24 cellular contexts compared by ENCODE assay signal in genomic region chr5:149545327-149545726, GRCh38. TPM values are rescaled to one million over a fixed set of nuclear protein-coding genes. Genes with fewer than 3 reads are reported as not detected.
A peak's percentile ranks its signal among the peaks of the same experiment; 100 is the strongest.
DNase-seq lines count a peak whose midpoint lies in the region; ATAC-seq and TF ChIP-seq lines count a peak whose summit lies in the region.
"Had no signal": no experiment of that assay in that cellular context is flagged by ENCODE, and none has a peak within 500 bp of the region (broad histone marks: within the 10 kb centered on the region; RNA-seq: fewer than 3 reads in every experiment).

No MANE protein-coding gene starts in this region.

- H4K20me1 ChIP-seq in Loucy (ENCODE audit: insufficient read depth, low read length, poor library complexity, severe bottlenecking) = peaks cover 88% of the 10 kb centered on the region

- peaks cover 8% of the 10 kb centered on the region for H3K27me3 ChIP-seq in Loucy (ENCODE audit: insufficient read depth, low read length, poor library complexity, severe bottlenecking)
- H3K27me3 ChIP-seq in esophagus muscularis mucosa = no peaks in the 10 kb centered on the region
- H3K27me3 ChIP-seq in gastrocnemius medialis = no peaks in the 10 kb centered on the region
- H3K27me3 ChIP-seq in dorsolateral prefrontal cortex = no peaks in the 10 kb centered on the region
- H3K27me3 ChIP-seq: BLaER1, brain microvascular endothelial cell, ovary had no signal

- H3K27ac Mint-ChIP-seq in activated naive CD8-positive, alpha-beta T cell = no peak overlapping the region
- no peak overlapping the region for H3K27ac Mint-ChIP-seq in activated naive CD8-positive, alpha-beta T cell treated with anti-CD3 and anti-CD28 coated beads for 36 hours
- no peak overlapping the region for H3K27ac Mint-ChIP-seq in stimulated activated naive B cell treated with anti-CD40 and anti-IgM and Interleukin-4, amounts not matched to agents 10 μg/mL and 1 μg/mL and 100 μg/mL, for 72 hours
- H3K27ac Mint-ChIP-seq: activated CD4-positive, alpha-beta memory T cell treated with anti-CD3 and anti-CD28 coated beads, Interleukin-2, amount 10 ng/mL, durations not matched to agents 7 days and 5 days had no signal

- peaks cover 36% of the 10 kb centered on the region for H3K4me1 ChIP-seq in Loucy (ENCODE audit: insufficient read depth, low read length, poor library complexity, severe bottlenecking)
- H3K4me1 ChIP-seq in esophagus muscularis mucosa = peaks cover 79 to 88% (median 85%) of the 10 kb centered on the region in 4 donors
- peaks cover 81 to 83% of the 10 kb centered on the region in 2 donors for H3K4me1 ChIP-seq in gastrocnemius medialis

- DNase-seq in activated naive CD8-positive, alpha-beta T cell treated with anti-CD3 and anti-CD28 coated beads for 36 hours = no peak
- DNase-seq in esophagus muscularis mucosa (ENCODE audit: extremely low spot score) (no peak), gastrocnemius medialis (no peak), dorsolateral prefrontal cortex (no peak)
- no peak for DNase-seq in stimulated activated naive B cell treated with anti-CD40 and anti-IgM and Interleukin-4, amounts not matched to agents 10 μg/mL and 1 μg/mL and 100 μg/mL, for 72 hours
- DNase-seq: activated CD4-positive, alpha-beta memory T cell treated with anti-CD3 and anti-CD28 coated beads, Interleukin-2, amount 10 ng/mL, durations not matched to agents 7 days and 5 days; activated naive CD4-positive, alpha-beta T cell treated with anti-CD3 and anti-CD28 coated beads, Interleukin-2, amount 50 U/mL, for 16 hours; activated T-cell treated with anti-CD3 and anti-CD28 coated beads, Interleukin-2, amount 50 U/mL, for 4 hours; brain microvascular endothelial cell; dermis blood vessel endothelial cell; DMS79 treated with DMSO at 0.1 percent for 48 hours; HCEC 1CT; KG1; mucosa of descending colon; NCI-H1092; NCI-H2107; NCI-H526; ovary; SHP77 treated with DMSO at 0.1 percent for 48 hours; T-helper 1 cell had no signal

- H3K4me2 ChIP-seq in Loucy (ENCODE audit: low read depth, low read length, poor library complexity, severe bottlenecking) = peak overlapping the region; percentile 92
- H3K4me2 ChIP-seq: BLaER1 had no signal

- peak overlapping the region; percentile 23 for H3K4me3 Mint-ChIP-seq in activated naive CD8-positive, alpha-beta T cell
- H3K4me3 Mint-ChIP-seq in activated naive CD8-positive, alpha-beta T cell treated with anti-CD3 and anti-CD28 coated beads for 36 hours = no peak overlapping the region
- no peak overlapping the region for H3K4me3 Mint-ChIP-seq in stimulated activated naive B cell treated with anti-CD40 and anti-IgM and Interleukin-4, amounts not matched to agents 10 μg/mL and 1 μg/mL and 100 μg/mL, for 72 hours
- H3K4me3 Mint-ChIP-seq: activated CD4-positive, alpha-beta memory T cell treated with anti-CD3 and anti-CD28 coated beads, Interleukin-2, amount 10 ng/mL, durations not matched to agents 7 days and 5 days; activated T-cell treated with anti-CD3 and anti-CD28 coated beads, Interleukin-2, amount 50 U/mL, for 4 hours had no signal

- H3K27me3 Mint-ChIP-seq in activated naive CD8-positive, alpha-beta T cell = no peaks in the 10 kb centered on the region
- H3K27me3 Mint-ChIP-seq in activated naive CD8-positive, alpha-beta T cell treated with anti-CD3 and anti-CD28 coated beads for 36 hours = no peaks in the 10 kb centered on the region
- H3K27me3 Mint-ChIP-seq in stimulated activated naive B cell treated with anti-CD40 and anti-IgM and Interleukin-4, amounts not matched to agents 10 μg/mL and 1 μg/mL and 100 μg/mL, for 72 hours = no peaks in the 10 kb centered on the region
- H3K27me3 Mint-ChIP-seq: activated CD4-positive, alpha-beta memory T cell treated with anti-CD3 and anti-CD28 coated beads, Interleukin-2, amount 10 ng/mL, durations not matched to agents 7 days and 5 days had no signal

- intact Hi-C loops in esophagus muscularis mucosa (cut with DNase I) = loop anchor here (5.0 kb wide), 1 partner anchor 48 kb away; no protein-coding TSS in a partner anchor
- intact Hi-C loops in gastrocnemius medialis (cut with DNase I; ENCODE audit: low total_unique reads) = no loop called here
- intact Hi-C loops in dorsolateral prefrontal cortex (cut with DNase I) = no loop called here

- H3K36me3 ChIP-seq in Loucy (ENCODE audit: insufficient read depth, low read length) = peaks cover 56% of the 10 kb centered on the region
- H3K36me3 ChIP-seq in esophagus muscularis mucosa = peaks cover 9 to 65% (median 32%) of the 10 kb centered on the region in 4 donors
- H3K36me3 ChIP-seq in gastrocnemius medialis = peaks cover 0 to 24% of the 10 kb centered on the region in 2 donors
- H3K36me3 ChIP-seq: ovary had no signal

- no peaks in the 10 kb centered on the region for H3K9me2 ChIP-seq in Loucy (replicated peaks; ENCODE audit: low read depth, low read length)

- no peak for TF ChIP-seq POLR2A in esophagus muscularis mucosa (IDR thresholded peaks at IDR 0.05; ENCODE audit: low read depth)
- TF ChIP-seq POLR2A in gastrocnemius medialis (IDR thresholded peaks at IDR 0.05) = no peak

- no peak overlapping the region for H2AFZ ChIP-seq in Loucy (ENCODE audit: low read length)

- H3K9me3 ChIP-seq in Loucy (ENCODE audit: insufficient read depth, low read depth, low read length) (no peaks in the 10 kb centered on the region), esophagus muscularis mucosa (no peaks in the 10 kb centered on the region), gastrocnemius medialis (no peaks in the 10 kb centered on the region)
- H3K9me3 ChIP-seq: BLaER1, mucosa of descending colon, ovary had no signal

- peaks cover 97% of the 10 kb centered on the region for H3K79me2 ChIP-seq in Loucy (ENCODE audit: insufficient read depth, low read length)

- H3F3A ChIP-seq in Loucy (ENCODE audit: low read depth) = no peaks in the 10 kb centered on the region

- 81% methylated on average over 6 of the region's 6 CpGs for WGBS in esophagus muscularis mucosa

- TF ChIP-seq CTCF in Loucy (conservative IDR thresholded peaks at IDR 0.05; ENCODE audit: low read length) (no peak), esophagus muscularis mucosa (IDR thresholded peaks at IDR 0.05) (no peak), gastrocnemius medialis (IDR thresholded peaks at IDR 0.05 in 4 of 5, conservative IDR thresholded peaks at IDR 0.05 in 1 of 5) (no peak), dorsolateral prefrontal cortex (IDR thresholded peaks at IDR 0.05 in 54 of 56, conservative IDR thresholded peaks at IDR 0.05 in 2 of 56; ENCODE audit: low read depth in 1 of 56, partially characterized antibody in 56 of 56) (no peak)

- no peak for TF ChIP-seq EP300 in esophagus muscularis mucosa (IDR thresholded peaks at IDR 0.05)

- in situ Hi-C loops in gastrocnemius medialis (cut with MboI; ENCODE audit: low sequenced_read_pairs in 4 of 4) = no loop called here

- H3K27ac ChIP-seq in esophagus muscularis mucosa (replicated peaks in 1 of 4) (peak overlapping the region; percentile 8 to 99 (median 86)), gastrocnemius medialis (peak overlapping the region; percentile 99 to 100 (median 99)), dorsolateral prefrontal cortex (peak overlapping the region in 1 of 59 donors; percentile 15)
- H3K27ac ChIP-seq: BLaER1, brain microvascular endothelial cell, ovary had no signal

- H3K4me3 ChIP-seq in Loucy (ENCODE audit: low read length, poor library complexity, severe bottlenecking) (no peak overlapping the region), esophagus muscularis mucosa (peak overlapping the region in 1 of 4 donors; percentile 1), gastrocnemius medialis (no peak overlapping the region), dorsolateral prefrontal cortex (peak overlapping the region in 2 of 59 donors; percentile 8 to 11)
- H3K4me3 ChIP-seq: BLaER1, mucosa of descending colon, ovary had no signal

- H3K9ac ChIP-seq in Loucy (ENCODE audit: low read depth, low read length, poor library complexity, severe bottlenecking) = no peak overlapping the region
- H3K9ac ChIP-seq: BLaER1 had no signal

- H3K36me3 Mint-ChIP-seq in activated naive CD8-positive, alpha-beta T cell = peaks cover 28% of the 10 kb centered on the region
- H3K36me3 Mint-ChIP-seq in activated naive CD8-positive, alpha-beta T cell treated with anti-CD3 and anti-CD28 coated beads for 36 hours = peaks cover 58% of the 10 kb centered on the region
- H3K36me3 Mint-ChIP-seq in stimulated activated naive B cell treated with anti-CD40 and anti-IgM and Interleukin-4, amounts not matched to agents 10 μg/mL and 1 μg/mL and 100 μg/mL, for 72 hours = peaks cover 36 to 60% of the 10 kb centered on the region in 2 donors

- no peaks in the 10 kb centered on the region for H3K9me3 Mint-ChIP-seq in activated naive CD8-positive, alpha-beta T cell (ENCODE audit: low read depth)
- H3K9me3 Mint-ChIP-seq in activated naive CD8-positive, alpha-beta T cell treated with anti-CD3 and anti-CD28 coated beads for 36 hours = no peaks in the 10 kb centered on the region
- no peaks in the 10 kb centered on the region for H3K9me3 Mint-ChIP-seq in stimulated activated naive B cell treated with anti-CD40 and anti-IgM and Interleukin-4, amounts not matched to agents 10 μg/mL and 1 μg/mL and 100 μg/mL, for 72 hours
- H3K9me3 Mint-ChIP-seq: activated CD4-positive, alpha-beta memory T cell treated with anti-CD3 and anti-CD28 coated beads, Interleukin-2, amount 10 ng/mL, durations not matched to agents 7 days and 5 days; activated T-cell treated with anti-CD3 and anti-CD28 coated beads, Interleukin-2, amount 50 U/mL, for 4 hours had no signal

- ATAC-seq in gastrocnemius medialis = no peak
- no peak for ATAC-seq in GM18873 (IDR thresholded peaks at IDR 0.05; ENCODE audit: low FRiP score, unreplicated experiment)
- no peak for ATAC-seq in stimulated activated naive B cell treated with anti-CD40 and anti-IgM and Interleukin-4, amounts not matched to agents 10 μg/mL and 1 μg/mL and 100 μg/mL, for 72 hours (replicated peaks)
- ATAC-seq: activated T-cell treated with anti-CD3 and anti-CD28 coated beads, Interleukin-2, amount 50 U/mL, for 4 hours; mucosa of descending colon had no signal

- peaks cover 61% of the 10 kb centered on the region for H3K4me1 Mint-ChIP-seq in activated naive CD8-positive, alpha-beta T cell (ENCODE audit: low read depth)
- H3K4me1 Mint-ChIP-seq in activated naive CD8-positive, alpha-beta T cell treated with anti-CD3 and anti-CD28 coated beads for 36 hours = peaks cover 54% of the 10 kb centered on the region
- peaks cover 22 to 66% of the 10 kb centered on the region in 2 donors for H3K4me1 Mint-ChIP-seq in stimulated activated naive B cell treated with anti-CD40 and anti-IgM and Interleukin-4, amounts not matched to agents 10 μg/mL and 1 μg/mL and 100 μg/mL, for 72 hours

RNA-seq across cellular contexts. Expression of gene CSNK1A1, which starts 5.9 kb away (rescaled TPM):
- total RNA-seq in activated naive CD8-positive, alpha-beta T cell treated with anti-CD3 and anti-CD28 coated beads for 36 hours = 100 to 1,000 TPM; 182 to 185 TPM
- 100 to 1,000 TPM; 283 to 347 (median 336) TPM for total RNA-seq in esophagus muscularis mucosa
- total RNA-seq in gastrocnemius medialis = 100 to 1,000 TPM; 157 to 252 (median 215) TPM
- 100 to 1,000 TPM; 164 to 228 (median 189) TPM for total RNA-seq in dorsolateral prefrontal cortex

RNA-seq across cellular contexts. Expression of gene ARHGEF37, which starts 36.0 kb away (rescaled TPM):
- total RNA-seq in activated naive CD8-positive, alpha-beta T cell treated with anti-CD3 and anti-CD28 coated beads for 36 hours = 1 to 10 TPM; 1.4 to 2.3 TPM
- total RNA-seq in esophagus muscularis mucosa (10 to 100 TPM; 11.9 to 22.0 (median 19.5) TPM), gastrocnemius medialis (10 to 100 TPM in 3 of 4 donors, 1 to 10 TPM in 1; 9.5 to 28.6 (median 21.0) TPM), dorsolateral prefrontal cortex (10 to 100 TPM; 12.0 to 71.9 (median 27.0) TPM)
